25 cellular contexts compared by ENCODE assay signal in genomic region chr2:6874032-6874431, GRCh38. TPM values are rescaled to one million over a fixed set of nuclear protein-coding genes. Genes with fewer than 3 reads are reported as not detected.
DNase-seq lines count a peak whose midpoint lies in the region; ATAC-seq, FAIRE-seq and TF ChIP-seq lines count a peak whose summit lies in the region.
"Had no signal": no experiment of that assay in that cellular context is flagged by ENCODE, and none has a peak within 500 bp of the region (broad histone marks: within the 10 kb centered on the region; RNA-seq: fewer than 3 reads in every experiment).

No MANE protein-coding gene starts in this region.

- H3K4me3 ChIP-seq in K562 = no peak overlapping the region
- H3K4me3 ChIP-seq: A549; BLaER1 treated with 17β-estradiol and CSF1 and Interleukin-3, amounts not matched to agents 10 nM and 100 nM; HAP-1 had no signal

- peaks cover 52% of the 10 kb centered on the region for H3K36me3 Mint-ChIP-seq in activated CD8-positive, alpha-beta T cell treated with anti-CD3 and anti-CD28 coated beads, Interleukin-2, amount 10 ng/mL, durations not matched to agents 7 days and 5 days (ENCODE audit: low read depth)
- peaks cover 6% of the 10 kb centered on the region for H3K36me3 Mint-ChIP-seq in activated CD8-positive, alpha-beta T cell treated with anti-CD3 and anti-CD28 coated beads for 36 hours (ENCODE audit: low read depth)
- H3K36me3 Mint-ChIP-seq in activated naive CD8-positive, alpha-beta T cell = peaks cover 6% of the 10 kb centered on the region
- peaks cover 5% of the 10 kb centered on the region for H3K36me3 Mint-ChIP-seq in activated naive CD8-positive, alpha-beta T cell treated with anti-CD3 and anti-CD28 coated beads for 36 hours

- no peak overlapping the region for H3K27ac ChIP-seq in K562 (ENCODE audit: extremely low read depth, low read depth, low read length)
- H3K27ac ChIP-seq: A549; BLaER1 treated with 17β-estradiol and CSF1 and Interleukin-3, amounts not matched to agents 10 nM and 100 nM had no signal

- peaks cover 2 to 3% of the 10 kb centered on the region in 2 experiments; a peak in 3 of 5 replicates for H3K4me1 ChIP-seq in K562 (replicated peaks in 1 of 2; ENCODE audit: control insufficient read depth in 2 of 2, insufficient read depth in 2 of 2, low read length in 2 of 2)
- H3K4me1 ChIP-seq: BE2C, HAP-1 had no signal

- no peak overlapping the region for H3K4me2 ChIP-seq in K562 (ENCODE audit: insufficient read depth, low read length)
- H3K4me2 ChIP-seq: A549; BLaER1 treated with 17β-estradiol and CSF1 and Interleukin-3, amounts not matched to agents 10 nM and 100 nM had no signal

- no peak for TF ChIP-seq EP300 in K562 (IDR thresholded peaks at IDR 0.05; ENCODE audit: low read length)

- in situ Hi-C loops in K562 (cut with MboI) = no loop called here

- no peaks in the 10 kb centered on the region for H3K9me1 ChIP-seq in K562 (ENCODE audit: control insufficient read depth, insufficient read depth, low read length)

- no TSS peak for BruUV-seq in K562 (replicated peaks; lab: Mats Ljungman, UMichigan)

- no peak for TF ChIP-seq POLR2A in K562 (conservative IDR thresholded peaks at IDR 0.05)

- DNase-seq in activated CD8-positive, alpha-beta T cell treated with anti-CD3 and anti-CD28 coated beads, Interleukin-2, amount 10 ng/mL, durations not matched to agents 7 days and 5 days = no peak
- DNase-seq in activated CD8-positive, alpha-beta T cell treated with anti-CD3 and anti-CD28 coated beads for 36 hours = no peak
- DNase-seq in activated naive CD8-positive, alpha-beta T cell treated with anti-CD3 and anti-CD28 coated beads for 36 hours = no peak
- DNase-seq in K562 (ENCODE audit: extremely low read depth in 1 of 4, low spot score in 3 of 4) (no peak), anterior cingulate cortex (lab: John Stamatoyannopoulos, UW) (no peak)
- DNase-seq: 8988T; ACHN; AML-193; BE2C; CD4-positive, alpha-beta T cell; CD8-positive, alpha-beta memory T cell; DMS53; DMS79 treated with DMSO at 0.1 percent for 48 hours; GF-D8; GOT3; HFFc6 had no signal

- H3K9ac ChIP-seq in K562 (ENCODE audit: insufficient read depth in 1 of 2, low read depth in 2 of 2, low read length in 2 of 2) = no peak overlapping the region
- H3K9ac ChIP-seq: BLaER1 treated with 17β-estradiol and CSF1 and Interleukin-3, amounts not matched to agents 10 nM and 100 nM had no signal

- ATAC-seq in activated CD8-positive, alpha-beta T cell treated with anti-CD3 and anti-CD28 coated beads, Interleukin-2, amount 10 ng/mL, durations not matched to agents 7 days and 5 days = no peak
- ATAC-seq in activated CD8-positive, alpha-beta T cell treated with anti-CD3 and anti-CD28 coated beads for 36 hours = no peak
- ATAC-seq in K562 (no peak), GM21723 (IDR thresholded peaks at IDR 0.05; ENCODE audit: unreplicated experiment) (no peak)
- ATAC-seq: A549 had no signal

- H3K4me1 Mint-ChIP-seq in activated CD8-positive, alpha-beta T cell treated with anti-CD3 and anti-CD28 coated beads, Interleukin-2, amount 10 ng/mL, durations not matched to agents 7 days and 5 days (ENCODE audit: low read depth) = peaks cover 62% of the 10 kb centered on the region
- peaks cover 54% of the 10 kb centered on the region for H3K4me1 Mint-ChIP-seq in activated CD8-positive, alpha-beta T cell treated with anti-CD3 and anti-CD28 coated beads for 36 hours (ENCODE audit: low read depth)
- H3K4me1 Mint-ChIP-seq in activated naive CD8-positive, alpha-beta T cell (ENCODE audit: low read depth) = peaks cover 64% of the 10 kb centered on the region
- peaks cover 44% of the 10 kb centered on the region for H3K4me1 Mint-ChIP-seq in activated naive CD8-positive, alpha-beta T cell treated with anti-CD3 and anti-CD28 coated beads for 36 hours

- no peaks in the 10 kb centered on the region for H3K36me3 ChIP-seq in K562 (ENCODE audit: control insufficient read depth, insufficient read depth, low read length)
- H3K36me3 ChIP-seq: BE2C; BLaER1 treated with 17β-estradiol and CSF1 and Interleukin-3, amounts not matched to agents 10 nM and 100 nM; HAP-1 had no signal

- H3K27me3 ChIP-seq in K562 (ENCODE audit: control insufficient read depth in 2 of 2, insufficient read depth in 2 of 2, low read length in 2 of 2) = no peaks in the 10 kb centered on the region
- H3K27me3 ChIP-seq: BLaER1 treated with 17β-estradiol and CSF1 and Interleukin-3, amounts not matched to agents 10 nM and 100 nM had no signal

- H3K9me3 Mint-ChIP-seq in activated CD8-positive, alpha-beta T cell treated with anti-CD3 and anti-CD28 coated beads, Interleukin-2, amount 10 ng/mL, durations not matched to agents 7 days and 5 days (ENCODE audit: insufficient read depth) = peaks cover 11% of the 10 kb centered on the region
- peaks cover 4% of the 10 kb centered on the region for H3K9me3 Mint-ChIP-seq in activated CD8-positive, alpha-beta T cell treated with anti-CD3 and anti-CD28 coated beads for 36 hours
- peaks cover 4% of the 10 kb centered on the region for H3K9me3 Mint-ChIP-seq in activated naive CD8-positive, alpha-beta T cell (ENCODE audit: low read depth)
- peaks cover 4% of the 10 kb centered on the region for H3K9me3 Mint-ChIP-seq in activated naive CD8-positive, alpha-beta T cell treated with anti-CD3 and anti-CD28 coated beads for 36 hours
- H3K9me3 Mint-ChIP-seq: CD8-positive, alpha-beta memory T cell had no signal

- POLR2A ChIA-PET in activated CD8-positive, alpha-beta T cell treated with anti-CD3 and anti-CD28 coated beads, Interleukin-2, amount 10 ng/mL, durations not matched to agents 7 days and 5 days (lab: Charles Lee) = interaction anchor here (7.6 kb wide), 1 partner anchor 9 kb away, joined by 372 read pairs; the partner anchor contains the start of gene CMPK2
- POLR2A ChIA-PET in activated CD8-positive, alpha-beta T cell treated with anti-CD3 and anti-CD28 coated beads for 36 hours (lab: Charles Lee) = no interaction called here
- POLR2A ChIA-PET in K562 (lab: Yijun Ruan, JAX) = no interaction called here

- H2AFZ ChIP-seq in K562 (ENCODE audit: low read depth, low read length) = no peak overlapping the region

- FAIRE-seq in K562 (lab: Jason Lieb, UNC) = no peak
- FAIRE-seq: A549, GM12891, H54 had no signal

- WGBS in K562 (ENCODE audit: insufficient coverage, low coverage, missing lambda C conversion rate) = 80% methylated on average over 3 of the region's 3 CpGs

- no peaks in the 10 kb centered on the region for H3K79me2 ChIP-seq in K562 (ENCODE audit: control insufficient read depth, insufficient read depth, low read length)

- no peaks in the 10 kb centered on the region for H3K27me3 Mint-ChIP-seq in activated CD8-positive, alpha-beta T cell treated with anti-CD3 and anti-CD28 coated beads, Interleukin-2, amount 10 ng/mL, durations not matched to agents 7 days and 5 days (ENCODE audit: low read depth)
- H3K27me3 Mint-ChIP-seq in activated CD8-positive, alpha-beta T cell treated with anti-CD3 and anti-CD28 coated beads for 36 hours = no peaks in the 10 kb centered on the region
- H3K27me3 Mint-ChIP-seq in activated naive CD8-positive, alpha-beta T cell = no peaks in the 10 kb centered on the region
- no peaks in the 10 kb centered on the region for H3K27me3 Mint-ChIP-seq in activated naive CD8-positive, alpha-beta T cell treated with anti-CD3 and anti-CD28 coated beads for 36 hours
- H3K27me3 Mint-ChIP-seq: CD4-positive, alpha-beta T cell; CD8-positive, alpha-beta memory T cell had no signal

- no peaks in the 10 kb centered on the region for H4K20me1 ChIP-seq in K562 (replicated peaks; ENCODE audit: control insufficient read depth, insufficient read depth, low read length)
- H4K20me1 ChIP-seq: BLaER1 treated with 17β-estradiol and CSF1 and Interleukin-3, amounts not matched to agents 10 nM and 100 nM had no signal

- H3K4me3 Mint-ChIP-seq in activated CD8-positive, alpha-beta T cell treated with anti-CD3 and anti-CD28 coated beads, Interleukin-2, amount 10 ng/mL, durations not matched to agents 7 days and 5 days = no peak overlapping the region
- H3K4me3 Mint-ChIP-seq in activated CD8-positive, alpha-beta T cell treated with anti-CD3 and anti-CD28 coated beads for 36 hours = no peak overlapping the region
- H3K4me3 Mint-ChIP-seq in activated naive CD8-positive, alpha-beta T cell = no peak overlapping the region
- no peak overlapping the region for H3K4me3 Mint-ChIP-seq in activated naive CD8-positive, alpha-beta T cell treated with anti-CD3 and anti-CD28 coated beads for 36 hours
- H3K4me3 Mint-ChIP-seq: CD14-positive monocyte; CD4-positive, alpha-beta T cell; CD8-positive, alpha-beta memory T cell; HFFc6 had no signal

- peaks cover 14% of the 10 kb centered on the region for H3K9me3 ChIP-seq in K562 (replicated peaks; ENCODE audit: control insufficient read depth, insufficient read depth, low read depth, low read length)
- H3K9me3 ChIP-seq: BE2C, HAP-1 had no signal

- no peak for TF ChIP-seq RAD21 in K562 (CRISPR knock-in tag; conservative IDR thresholded peaks at IDR 0.05 in 1 of 2, IDR thresholded peaks at IDR 0.05 in 1 of 2)

- intact Hi-C loops in activated CD8-positive, alpha-beta T cell treated with anti-CD3 and anti-CD28 coated beads for 36 hours (cut with micrococcal nuclease) = no loop called here
- intact Hi-C loops in K562 (cut with micrococcal nuclease) = no loop called here

- H3K27ac Mint-ChIP-seq in activated CD8-positive, alpha-beta T cell treated with anti-CD3 and anti-CD28 coated beads, Interleukin-2, amount 10 ng/mL, durations not matched to agents 7 days and 5 days = peak overlapping the region; percentile 2
- no peak overlapping the region for H3K27ac Mint-ChIP-seq in activated CD8-positive, alpha-beta T cell treated with anti-CD3 and anti-CD28 coated beads for 36 hours
- H3K27ac Mint-ChIP-seq in activated naive CD8-positive, alpha-beta T cell = peak overlapping the region; percentile 64
- no peak overlapping the region for H3K27ac Mint-ChIP-seq in activated naive CD8-positive, alpha-beta T cell treated with anti-CD3 and anti-CD28 coated beads for 36 hours
- H3K27ac Mint-ChIP-seq: CD4-positive, alpha-beta T cell; CD8-positive, alpha-beta memory T cell; HFFc6 had no signal

- no peak for TF ChIP-seq CTCF in activated CD8-positive, alpha-beta T cell treated with anti-CD3 and anti-CD28 coated beads for 36 hours (IDR thresholded peaks at IDR 0.05)
- no peak for TF ChIP-seq CTCF in K562 (IDR thresholded peaks at IDR 0.05 in 2 of 3, conservative IDR thresholded peaks at IDR 0.05 in 1 of 3; ENCODE audit: insufficient read depth in 2 of 3, low read depth in 1 of 3, low read length in 3 of 3)

- CTCF ChIA-PET in activated CD8-positive, alpha-beta T cell treated with anti-CD3 and anti-CD28 coated beads, Interleukin-2, amount 10 ng/mL, durations not matched to agents 7 days and 5 days (lab: Charles Lee) = interaction anchor here (7.8 kb wide), 1 partner anchor 42 kb away, joined by 66 read pairs; the partner anchor contains the start of gene RNF144A
- CTCF ChIA-PET in activated CD8-positive, alpha-beta T cell treated with anti-CD3 and anti-CD28 coated beads for 36 hours (lab: Charles Lee) = interaction anchor here (1.8 to 7.1 kb wide), 2 partner anchors 7 to 11 kb away, joined by 5 to 69 read pairs; partner anchors contain the start of gene CMPK2
- CTCF ChIA-PET in K562 (lab: Yijun Ruan, JAX; ENCODE audit: low intra/inter-chr PET ratio) = no interaction called here

RNA-seq across cellular contexts. Expression of gene RSAD2, which starts 3.5 kb away (rescaled TPM):
- 10 to 100 TPM; 72.4 to 74.5 TPM for total RNA-seq in activated CD8-positive, alpha-beta T cell treated with anti-CD3 and anti-CD28 coated beads, Interleukin-2, amount 10 ng/mL, durations not matched to agents 7 days and 5 days
- total RNA-seq in activated CD8-positive, alpha-beta T cell treated with anti-CD3 and anti-CD28 coated beads for 36 hours = 1 to 10 TPM; 2.8 to 3.7 TPM
- total RNA-seq in activated naive CD8-positive, alpha-beta T cell treated with anti-CD3 and anti-CD28 coated beads for 36 hours = 10 to 100 TPM in 1 of 2 experiments, 1 to 10 TPM in 1; 9.2 to 10.0 TPM
- total RNA-seq in K562 (2011; cell fraction: chromatin; rRNA removed; ENCODE audit: low replicate concordance) = 0.39 and 0.79 TPM in 2 replicates
- total RNA-seq in K562 (2011; cell fraction: nucleolus; rRNA removed) = 0.50 and 0.53 TPM in 2 replicates
- total RNA-seq in K562 (2011; cell fraction: nucleoplasm; rRNA removed) = 1.2 TPM in 1 of 2 replicates, not detected in the other
- total RNA-seq in K562 (2014; rRNA removed) = 0.57 and 1.4 TPM in 2 replicates
- total RNA-seq in K562 (2014; rRNA removed; fragmentation: Illumina TruSeq; extraction: Trizol) = 0.41 and 0.51 TPM in 2 replicates
- 0.51 and 0.68 TPM in 2 replicates for total RNA-seq in K562 (2015; rRNA removed; fragmentation: Illumina TruSeq; extraction: Trizol)
- total RNA-seq in K562 (2021) = 0.18 and 0.49 TPM in 2 replicates
- 0.24 and 0.45 TPM in 2 replicates for polyA plus RNA-seq in K562 (2011; rRNA removed)
- polyA plus RNA-seq in K562 (2011; cell fraction: cytosol; rRNA removed) = 0.06 and 0.15 TPM in 2 replicates
- polyA plus RNA-seq in K562 (2011; cell fraction: nucleus; rRNA removed) = 0.28 and 0.38 TPM in 2 replicates
- 0.46 and 1.1 TPM in 2 replicates for polyA plus RNA-seq in K562 (2012)
- 0.15 and 0.37 TPM in 2 replicates for polyA plus RNA-seq in K562 (2014; fragmentation: Illumina TruSeq; extraction: Trizol)
- under 1 TPM; 0.15 to 0.28 TPM for polyA plus RNA-seq in K562 (2014; fragmentation: Nextera tagmentation; extraction: Ambion mirVana)
- polyA plus RNA-seq in K562 (2014; rRNA removed) = 0.11 and 0.19 TPM in 2 replicates
- polyA minus RNA-seq in K562 (2011; rRNA and poly(A)+ RNA removed) = 0.63 and 0.75 TPM in 2 replicates
- polyA minus RNA-seq in K562 (2011; cell fraction: cytosol; rRNA and poly(A)+ RNA removed) = not detected in 2 replicates
- polyA minus RNA-seq in K562 (2011; cell fraction: nucleus; rRNA and poly(A)+ RNA removed) = 0.94 and 1.00 TPM in 2 replicates
- total RNA-seq: G401, HFFc6 had no signal

RNA-seq across cellular contexts. Expression of gene CMPK2, which starts 8.3 kb away (rescaled TPM):
- 10 to 100 TPM; 84.0 to 90.8 TPM for total RNA-seq in activated CD8-positive, alpha-beta T cell treated with anti-CD3 and anti-CD28 coated beads, Interleukin-2, amount 10 ng/mL, durations not matched to agents 7 days and 5 days
- 1 to 10 TPM; 3.2 to 4.5 TPM for total RNA-seq in activated CD8-positive, alpha-beta T cell treated with anti-CD3 and anti-CD28 coated beads for 36 hours
- 10 to 100 TPM; 11.8 to 13.2 TPM for total RNA-seq in activated naive CD8-positive, alpha-beta T cell treated with anti-CD3 and anti-CD28 coated beads for 36 hours
- total RNA-seq in K562 (2011; cell fraction: chromatin; rRNA removed; ENCODE audit: low replicate concordance) = 2.3 and 3.5 TPM in 2 replicates
- total RNA-seq in K562 (2011; cell fraction: nucleolus; rRNA removed) = 2.3 and 2.8 TPM in 2 replicates
- 3.5 and 5.2 TPM in 2 replicates for total RNA-seq in K562 (2011; cell fraction: nucleoplasm; rRNA removed)
- total RNA-seq in K562 (2014; rRNA removed) = 10.5 TPM in 2 replicates
- total RNA-seq in K562 (2014; rRNA removed; fragmentation: Illumina TruSeq; extraction: Trizol) = 5.0 and 5.3 TPM in 2 replicates
- 7.4 and 7.6 TPM in 2 replicates for total RNA-seq in K562 (2015; rRNA removed; fragmentation: Illumina TruSeq; extraction: Trizol)
- 7.2 and 7.9 TPM in 2 replicates for total RNA-seq in K562 (2021)
- 3.5 and 4.3 TPM in 2 replicates for polyA plus RNA-seq in K562 (2011; rRNA removed)
- polyA plus RNA-seq in K562 (2011; cell fraction: cytosol; rRNA removed) = 3.2 and 3.6 TPM in 2 replicates
- 5.6 and 6.6 TPM in 2 replicates for polyA plus RNA-seq in K562 (2011; cell fraction: nucleus; rRNA removed)
- polyA plus RNA-seq in K562 (2012) = 8.3 and 23.7 TPM in 2 replicates
- 5.3 and 6.5 TPM in 2 replicates for polyA plus RNA-seq in K562 (2014; fragmentation: Illumina TruSeq; extraction: Trizol)
- 1 to 10 TPM; 2.6 to 2.9 TPM for polyA plus RNA-seq in K562 (2014; fragmentation: Nextera tagmentation; extraction: Ambion mirVana)
- 3.8 and 4.5 TPM in 2 replicates for polyA plus RNA-seq in K562 (2014; rRNA removed)
- polyA minus RNA-seq in K562 (2011; rRNA and poly(A)+ RNA removed) = 2.9 and 4.3 TPM in 2 replicates
- polyA minus RNA-seq in K562 (2011; cell fraction: cytosol; rRNA and poly(A)+ RNA removed) = 2.9 and 3.3 TPM in 2 replicates
- 3.4 and 5.2 TPM in 2 replicates for polyA minus RNA-seq in K562 (2011; cell fraction: nucleus; rRNA and poly(A)+ RNA removed)
- total RNA-seq: G401, HFFc6 had no signal

RNA-seq across cellular contexts. Expression of gene RNF144A, which starts 43.2 kb away (rescaled TPM):
- 10 to 100 TPM; 76.9 to 87.0 TPM for total RNA-seq in activated CD8-positive, alpha-beta T cell treated with anti-CD3 and anti-CD28 coated beads, Interleukin-2, amount 10 ng/mL, durations not matched to agents 7 days and 5 days
- 10 to 100 TPM; 32.6 to 36.5 TPM for total RNA-seq in activated CD8-positive, alpha-beta T cell treated with anti-CD3 and anti-CD28 coated beads for 36 hours
- 10 to 100 TPM; 29.7 to 31.4 TPM for total RNA-seq in activated naive CD8-positive, alpha-beta T cell treated with anti-CD3 and anti-CD28 coated beads for 36 hours
- 11.4 and 21.2 TPM in 2 replicates for total RNA-seq in K562 (2011; cell fraction: chromatin; rRNA removed; ENCODE audit: low replicate concordance)
- 9.5 and 10.4 TPM in 2 replicates for total RNA-seq in K562 (2011; cell fraction: nucleolus; rRNA removed)
- 8.9 and 16.6 TPM in 2 replicates for total RNA-seq in K562 (2011; cell fraction: nucleoplasm; rRNA removed)
- total RNA-seq in K562 (2014; rRNA removed) (6.4 and 8.2 TPM in 2 replicates), K562 (2014; rRNA removed; fragmentation: Illumina TruSeq; extraction: Trizol) (6.0 and 6.7 TPM in 2 replicates), K562 (2015; rRNA removed; fragmentation: Illumina TruSeq; extraction: Trizol) (4.7 and 5.7 TPM in 2 replicates), K562 (2021) (8.8 and 11.3 TPM in 2 replicates)
- polyA plus RNA-seq in K562 (2011; rRNA removed) (9.2 and 12.1 TPM in 2 replicates), K562 (2014; fragmentation: Illumina TruSeq; extraction: Trizol) (6.1 and 7.4 TPM in 2 replicates), K562 (2014; fragmentation: Nextera tagmentation; extraction: Ambion mirVana) (1 to 10 TPM in 1 of 2 experiments, under 1 TPM in 1; 0.96 to 1.4 TPM), K562 (2014; rRNA removed) (6.2 and 7.0 TPM in 2 replicates)
- 8.8 and 9.9 TPM in 2 replicates for polyA plus RNA-seq in K562 (2011; cell fraction: cytosol; rRNA removed)
- polyA plus RNA-seq in K562 (2011; cell fraction: nucleus; rRNA removed) = 8.5 and 10.0 TPM in 2 replicates
- 5.0 and 11.1 TPM in 2 replicates for polyA plus RNA-seq in K562 (2012)
- 14.2 and 14.3 TPM in 2 replicates for polyA minus RNA-seq in K562 (2011; rRNA and poly(A)+ RNA removed)
- 13.1 and 13.8 TPM in 2 replicates for polyA minus RNA-seq in K562 (2011; cell fraction: cytosol; rRNA and poly(A)+ RNA removed)
- 10.2 and 14.2 TPM in 2 replicates for polyA minus RNA-seq in K562 (2011; cell fraction: nucleus; rRNA and poly(A)+ RNA removed)
- total RNA-seq: HFFc6 had no signal

Comparison
In these comparisons a context has a peak if more than half of its experiments do, and no peak if none do; other contexts are left out.
1. H3K27ac Mint-ChIP-seq: peak in activated CD8-positive, alpha-beta T cell treated with anti-CD3 and anti-CD28 coated beads, Interleukin-2, amount 10 ng/mL, durations not matched to agents 7 days and 5 days (single experiment) and activated naive CD8-positive, alpha-beta T cell (single experiment); none in activated CD8-positive, alpha-beta T cell treated with anti-CD3 and anti-CD28 coated beads for 36 hours (single experiment) and activated naive CD8-positive, alpha-beta T cell treated with anti-CD3 and anti-CD28 coated beads for 36 hours (single experiment).
2. RNA of gene RSAD2, which starts 3.5 kb away (total RNA-seq): 72.4 to 74.5 TPM in activated CD8-positive, alpha-beta T cell treated with anti-CD3 and anti-CD28 coated beads, Interleukin-2, amount 10 ng/mL, durations not matched to agents 7 days and 5 days; 9.2 to 10.0 TPM in activated naive CD8-positive, alpha-beta T cell treated with anti-CD3 and anti-CD28 coated beads for 36 hours, 2.8 to 3.7 TPM in activated CD8-positive, alpha-beta T cell treated with anti-CD3 and anti-CD28 coated beads for 36 hours and 0.18 to 1.4 TPM in K562; every median in the first group is over 4 times any median in the second.
3. RNA of gene CMPK2, which starts 8.3 kb away (total RNA-seq): 84.0 to 90.8 TPM in activated CD8-positive, alpha-beta T cell treated with anti-CD3 and anti-CD28 coated beads, Interleukin-2, amount 10 ng/mL, durations not matched to agents 7 days and 5 days; 11.8 to 13.2 TPM in activated naive CD8-positive, alpha-beta T cell treated with anti-CD3 and anti-CD28 coated beads for 36 hours, 2.3 to 10.5 TPM in K562 and 3.2 to 4.5 TPM in activated CD8-positive, alpha-beta T cell treated with anti-CD3 and anti-CD28 coated beads for 36 hours; every median in the first group is over 4 times any median in the second.